In the genomic region with DNA sequence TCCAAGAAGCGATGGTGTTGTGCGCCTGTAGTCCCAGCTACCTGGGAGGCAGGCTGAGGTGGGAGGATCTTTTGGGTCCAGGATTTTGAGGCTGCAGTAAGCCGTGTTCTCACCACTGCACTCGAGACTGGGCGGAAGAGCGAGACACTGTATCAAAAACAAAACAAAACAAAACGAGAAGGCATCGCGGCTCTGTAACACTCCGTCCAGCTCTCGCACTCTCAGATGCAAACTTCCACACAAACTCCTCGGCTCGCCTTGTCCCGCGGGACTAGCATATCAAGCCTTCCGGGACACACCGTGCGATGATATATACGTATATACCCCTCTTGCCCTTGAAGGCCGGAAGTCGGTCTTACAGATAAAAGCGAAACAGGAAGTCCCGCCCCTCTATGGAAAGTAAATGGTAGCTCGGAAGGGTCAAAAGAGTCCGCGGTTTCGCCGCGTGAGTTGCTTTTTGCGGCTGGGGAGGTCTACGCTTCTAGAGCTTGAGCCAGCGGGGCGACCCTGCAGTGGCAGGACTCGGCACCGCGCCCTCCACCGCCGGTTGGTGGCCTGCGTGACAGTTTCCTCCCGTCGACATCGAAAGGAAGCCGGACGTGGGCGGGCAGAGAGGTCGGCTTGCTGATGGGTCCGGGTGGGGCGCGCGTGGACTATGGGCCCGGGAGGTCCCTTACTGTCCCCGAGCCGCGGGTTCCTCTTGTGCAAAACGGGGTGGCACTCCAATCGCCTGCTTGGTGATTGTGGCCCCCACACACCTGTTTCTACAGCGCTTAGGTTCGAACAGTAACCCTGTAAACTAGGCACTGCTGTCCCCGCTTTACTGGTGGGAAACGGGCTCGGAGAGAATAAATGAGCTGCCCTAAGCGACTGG, we compare ENCODE assay signal across 8 cellular contexts. TPM values are rescaled to one million over a fixed set of nuclear protein-coding genes. Genes with fewer than 3 reads are reported as not detected.
DNase-seq lines count a peak whose midpoint lies in the region; ATAC-seq, FAIRE-seq and TF ChIP-seq lines count a peak whose summit lies in the region.

A gene with protein sequence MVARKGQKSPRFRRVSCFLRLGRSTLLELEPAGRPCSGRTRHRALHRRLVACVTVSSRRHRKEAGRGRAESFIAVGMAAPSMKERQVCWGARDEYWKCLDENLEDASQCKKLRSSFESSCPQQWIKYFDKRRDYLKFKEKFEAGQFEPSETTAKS (plus strand): TSS at position 393 of the 874 bp plus-strand sequence. CDS start 11 bp downstream, at position 404.

- H3K79me1 ChIP-seq in trophoblast cell (ENCODE audit: low read length): peaks cover 10% of the 10 kb centered on the region

- DNase-seq in GM12891 (ENCODE audit: insufficient read length, low spot score): peak; percentile 71
- DNase-seq in NCI-H1436 (lab: John Stamatoyannopoulos, UW): peak; percentile 96
- peak; percentile 76 for DNase-seq in T follicular helper cell (ENCODE audit: low read depth)
- DNase-seq in adipocyte (ENCODE audit: low read depth): peak; percentile 97
- peak; percentile 93 for DNase-seq in cardiac septum (ENCODE audit: low spot score)
- DNase-seq in trophoblast cell: peak; percentile 87 to 97
- DNase-seq in transverse colon: peak; percentile 90

- H3K18ac ChIP-seq in trophoblast cell (ENCODE audit: low read length): peak within 1 kb of the TSS; percentile 98

- no peak within 1 kb of the TSS for H2AK5ac ChIP-seq in trophoblast cell (ENCODE audit: low read length)

- no peak within 1 kb of the TSS for H3K23ac ChIP-seq in trophoblast cell (ENCODE audit: low read length)

- H3K27me3 ChIP-seq in adipocyte (replicated peaks; ENCODE audit: control insufficient read depth, insufficient read depth, low read length) (no peaks in the 10 kb centered on the region), trophoblast cell (ENCODE audit: insufficient read depth, low read length) (no peaks in the 10 kb centered on the region), transverse colon (no peaks in the 10 kb centered on the region)

- H3K36me3 ChIP-seq in adipocyte (ENCODE audit: control insufficient read depth, insufficient read depth, low read length, severe bottlenecking) (peaks cover 20% of the 10 kb centered on the region), trophoblast cell (ENCODE audit: control insufficient read depth in 1 of 2, insufficient read depth in 2 of 2, low read length in 2 of 2) (peaks cover 12 to 18% of the 10 kb centered on the region in 2 experiments), transverse colon (peaks cover 0 to 10% (median 0%) of the 10 kb centered on the region in 4 donors)

- H3K4me1 ChIP-seq in adipocyte (ENCODE audit: control insufficient read depth, insufficient read depth, low read length) (peaks cover 14% of the 10 kb centered on the region), trophoblast cell (ENCODE audit: control insufficient read depth in 1 of 2, insufficient read depth in 2 of 2, low read length in 2 of 2) (peaks cover 0 to 4% of the 10 kb centered on the region in 2 experiments), transverse colon (peaks cover 8 to 24% (median 14%) of the 10 kb centered on the region in 4 donors)

- TF ChIP-seq EP300 in transverse colon (IDR thresholded peaks at IDR 0.05; ENCODE audit: low read depth): no peak

- H3K4me3 ChIP-seq in adipocyte (ENCODE audit: low read length) (peak within 1 kb of the TSS; percentile 100), trophoblast cell (ENCODE audit: low read depth, low read length) (peak within 1 kb of the TSS; percentile 94), transverse colon (peak within 1 kb of the TSS; percentile 70 to 91 (median 76))

- H3K4ac ChIP-seq in trophoblast cell (ENCODE audit: low read depth, low read length): peak within 1 kb of the TSS; percentile 91

- H4K8ac ChIP-seq in trophoblast cell (ENCODE audit: low read depth, low read length): peak within 1 kb of the TSS; percentile 98

- H2BK120ac ChIP-seq in trophoblast cell (ENCODE audit: insufficient read depth, low read length, poor library complexity): peak within 1 kb of the TSS; percentile 92

- peak within 1 kb of the TSS; percentile 95 for H3K14ac ChIP-seq in trophoblast cell (ENCODE audit: low read length)

- H3K4me2 ChIP-seq in trophoblast cell (ENCODE audit: low read length): peak within 1 kb of the TSS; percentile 78

- peak within 1 kb of the TSS; percentile 95 for H2AFZ ChIP-seq in trophoblast cell (ENCODE audit: insufficient read depth, low read length, poor library complexity)

- H2BK5ac ChIP-seq in trophoblast cell (ENCODE audit: low read depth, low read length, poor library complexity): peak within 1 kb of the TSS; percentile 96

- peak within 1 kb of the TSS; percentile 90 for H4K12ac ChIP-seq in trophoblast cell (ENCODE audit: low read depth, low read length)

- in situ Hi-C loops in transverse colon (cut with MboI; ENCODE audit: low pct_ligation_motif_present in 1 of 4, low pct_unique_long_range_greater_than_20kb in 1 of 4, low sequenced_read_pairs in 3 of 4): no loop called here

- peak; percentile 94 for FAIRE-seq in GM12891 (lab: Jason Lieb, UNC)

- peak within 1 kb of the TSS; percentile 97 for H4K91ac ChIP-seq in trophoblast cell (ENCODE audit: low read depth, low read length)

- H3K9ac ChIP-seq in adipocyte (ENCODE audit: low read length) (peak within 1 kb of the TSS; percentile 99), trophoblast cell (ENCODE audit: low read length) (peak within 1 kb of the TSS; percentile 96)

- H3K9me3 ChIP-seq in adipocyte (ENCODE audit: control insufficient read depth, low read length) (no peaks in the 10 kb centered on the region), trophoblast cell (ENCODE audit: insufficient read depth, low read depth, low read length) (no peaks in the 10 kb centered on the region), transverse colon (no peaks in the 10 kb centered on the region)

- H3K79me2 ChIP-seq in trophoblast cell (ENCODE audit: control insufficient read depth, insufficient read depth, low read length, poor library complexity): peaks cover 8% of the 10 kb centered on the region

- TF ChIP-seq CTCF in transverse colon (IDR thresholded peaks at IDR 0.05): no peak

- intact Hi-C loops in cardiac septum (cut with DNase I): loop anchor here (5.0 kb wide), 1 partner anchor 104 kb away; a partner anchor contains a TSS
- intact Hi-C loops in transverse colon (cut with DNase I; ENCODE audit: low total_unique reads): no loop called here

- TF ChIP-seq POLR2A in GM12891 (IDR thresholded peaks at IDR 0.05; ENCODE audit: low read depth, low read length): peak; percentile 95
- TF ChIP-seq POLR2A in transverse colon (IDR thresholded peaks at IDR 0.05): peak; percentile 97

- peak within 1 kb of the TSS; percentile 92 for H3K27ac ChIP-seq in trophoblast cell (ENCODE audit: low read depth, low read length)
- peak within 1 kb of the TSS; percentile 91 to 97 (median 95) for H3K27ac ChIP-seq in transverse colon

- no peak within 1 kb of the TSS for H2BK12ac ChIP-seq in trophoblast cell (ENCODE audit: low read length)

- no CpG with 5 or more reads among the region's 62 CpGs for WGBS in trophoblast cell (ENCODE audit: extremely low coverage, insufficient coverage, insufficient read length)
- WGBS in transverse colon (ENCODE audit: low coverage in 1 of 2), 2 donors: 0% methylated on average over 61 of the region's 62 CpGs; no CpG with 5 or more reads in 1 of the 2 donors

- ATAC-seq in HG02798 (IDR thresholded peaks at IDR 0.05; ENCODE audit: poor library complexity, unreplicated experiment): peak; percentile 92

TF ChIP-seq in GM12891, 5 proteins besides CTCF, POLR2A, EP300 and RAD21:
- TF ChIP-seq SPI1 (IDR thresholded peaks at IDR 0.05; ENCODE audit: low read depth, low read length) (peak; percentile 52), PAX5 (IDR thresholded peaks at IDR 0.05; ENCODE audit: insufficient read depth, low read length, severe bottlenecking) (no peak), POU2F2 (IDR thresholded peaks at IDR 0.05; ENCODE audit: low read depth, low read length) (no peak; the same call in 1 of the 2 replicates), POLR2AphosphoS5 (IDR thresholded peaks at IDR 0.05; ENCODE audit: low read depth, low read length) (peak; percentile 96), TAF1 (IDR thresholded peaks at IDR 0.05; ENCODE audit: low read depth, low read length) (peak; percentile 82; the same call in 1 of the 2 replicates)

RNA-seq across cellular contexts. Expression of the gene that starts here (rescaled TPM):
- polyA plus RNA-seq in GM12891 (2012; ENCODE audit: low read depth, missing spikeins): 64.0 TPM
- 30.0 TPM for total RNA-seq in cardiac septum
- polyA plus RNA-seq in trophoblast cell (2013): 35.9 and 36.7 TPM in 2 replicates
- total RNA-seq in transverse colon: 10 to 100 TPM in 3 of 4 donors, not detected in 1; 13.7 to 21.6 (median 15.7) TPM

Comparison
In these comparisons a context has a peak if more than half of its experiments do, and no peak if none do; other contexts are left out.
1. Peak in every context shown above with its lines: DNase-seq, ATAC-seq, H3K4me3 ChIP-seq and H3K27ac ChIP-seq.